ENCODE assay signal across 9 cellular contexts in the genomic region with DNA sequence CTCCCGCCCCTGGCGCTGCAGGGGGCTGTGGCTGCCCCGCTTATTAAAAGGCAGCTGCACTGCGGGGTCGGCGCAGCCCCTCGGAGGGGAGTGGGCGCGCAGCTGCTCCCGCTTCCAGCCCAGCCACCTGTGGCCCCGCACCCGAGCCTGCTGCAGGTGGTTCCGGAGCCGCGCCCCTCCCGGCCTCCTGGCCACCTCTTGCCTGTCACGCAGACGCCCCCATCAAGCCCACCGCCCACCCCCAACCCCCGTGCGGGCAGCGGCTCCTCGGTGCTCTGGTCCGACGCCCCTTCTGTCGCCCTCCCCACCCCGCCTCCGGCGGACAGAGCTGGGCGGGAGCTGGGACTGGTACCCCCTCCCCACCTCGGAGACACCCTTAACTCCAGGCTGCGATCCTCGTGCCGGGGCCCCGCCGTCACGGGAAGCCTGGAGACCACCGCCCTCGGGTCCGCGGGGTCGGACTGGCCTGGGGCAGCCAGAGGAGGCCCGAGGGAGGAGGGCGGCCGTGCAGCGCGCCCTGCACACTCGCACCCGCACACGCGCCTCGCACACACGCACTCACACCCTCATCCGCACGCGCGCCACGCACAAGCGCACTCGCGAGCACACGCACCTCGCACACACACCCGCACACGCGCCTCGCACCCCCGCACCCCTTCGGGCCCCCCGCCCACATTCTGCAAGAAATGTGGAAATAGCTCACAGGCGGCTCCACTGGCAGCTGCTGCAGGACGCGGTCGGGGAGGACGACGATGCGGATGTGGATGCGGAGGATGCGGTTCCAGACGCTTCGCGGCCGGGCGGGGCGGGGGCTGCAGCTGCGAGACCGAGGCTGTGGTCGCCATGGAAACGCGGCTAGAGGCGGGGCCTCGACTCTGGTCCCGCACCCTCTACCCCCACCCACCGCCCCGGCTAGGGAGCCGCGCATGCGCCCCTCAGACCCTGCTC. TPM values are rescaled to one million over a fixed set of nuclear protein-coding genes. Genes with fewer than 3 reads are reported as not detected.
DNase-seq lines count a peak whose midpoint lies in the region; ATAC-seq lines count a peak whose summit lies in the region.
"Had no signal": no experiment of that assay in that cellular context is flagged by ENCODE, and none has a peak within 500 bp of the region (broad histone marks: within the 10 kb centered on the region; RNA-seq: fewer than 3 reads in every experiment).

A gene with protein sequence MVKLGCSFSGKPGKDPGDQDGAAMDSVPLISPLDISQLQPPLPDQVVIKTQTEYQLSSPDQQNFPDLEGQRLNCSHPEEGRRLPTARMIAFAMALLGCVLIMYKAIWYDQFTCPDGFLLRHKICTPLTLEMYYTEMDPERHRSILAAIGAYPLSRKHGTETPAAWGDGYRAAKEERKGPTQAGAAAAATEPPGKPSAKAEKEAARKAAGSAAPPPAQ (minus strand): TSS at position 766 of the 948 bp plus-strand sequence. CDS start 7,907 bp downstream, outside the sequence.

- DNase-seq in SHP77 (lab: John Stamatoyannopoulos, UW) (peak; percentile 35 to 37), SHP77 treated with DMSO at 0.1 percent for 48 hours (lab: John Stamatoyannopoulos, UW) (no peak), retina (peak; percentile 82), dermis blood vessel endothelial cell (no peak)
- DNase-seq in activated CD8-positive, alpha-beta memory T cell treated with anti-CD3 and anti-CD28 coated beads, Interleukin-2, amount 50 U/mL, for 48 hours, result peak; percentile 77

- H3K4me1 ChIP-seq in esophagus (ENCODE audit: control insufficient read depth in 2 of 2, insufficient read depth in 2 of 2, low read length in 1 of 2), result peaks cover 5 to 8% of the 10 kb centered on the region in 2 donors

- no peak for ATAC-seq in GM19023 (IDR thresholded peaks at IDR 0.05; ENCODE audit: unreplicated experiment)
- ATAC-seq in HG03139 (IDR thresholded peaks at IDR 0.05; ENCODE audit: unreplicated experiment), result no peak

- H3K27me3 ChIP-seq in esophagus (ENCODE audit: control insufficient read depth in 1 of 2, insufficient read depth in 2 of 2, low read length in 2 of 2), result peaks cover 0 to 11% of the 10 kb centered on the region in 2 donors

- H3K36me3 ChIP-seq in esophagus (ENCODE audit: control insufficient read depth in 2 of 2, insufficient read depth in 2 of 2, low read length in 1 of 2), result no peaks in the 10 kb centered on the region

- no peak within 1 kb of the TSS for H3K27ac ChIP-seq in esophagus (ENCODE audit: low read depth in 2 of 2, low read length in 1 of 2)
- H3K27ac ChIP-seq: SK-N-MC had no signal

- H3K9me3 ChIP-seq in esophagus (ENCODE audit: control insufficient read depth in 2 of 2, insufficient read depth in 1 of 2, low read depth in 1 of 2, low read length in 1 of 2), result peaks cover 0 to 7% of the 10 kb centered on the region in 2 donors

- H3K4me3 ChIP-seq in esophagus (ENCODE audit: low read depth in 1 of 2, low read length in 2 of 2), result peak within 1 kb of the TSS; percentile 19 to 29

- 6 to 9% methylated on average over 78 to 98 of the region's 98 CpGs for WGBS in esophagus, 2 donors

RNA-seq across cellular contexts. Expression of the gene that starts here (rescaled TPM):
- polyA plus RNA-seq in esophagus, result under 1 TPM; 0.05 to 0.12 TPM
- not detected in 2 replicates for total RNA-seq in dermis blood vessel endothelial cell

Comparison
In these comparisons a context has a peak if more than half of its experiments do, and no peak if none do; other contexts are left out.
1. DNase-seq: peak in SHP77 (2 of 2), activated CD8-positive, alpha-beta memory T cell treated with anti-CD3 and anti-CD28 coated beads, Interleukin-2, amount 50 U/mL, for 48 hours (single experiment) and retina (single experiment); none in SHP77 treated with DMSO at 0.1 percent for 48 hours (single experiment) and dermis blood vessel endothelial cell (single experiment).